In the genomic region with DNA sequence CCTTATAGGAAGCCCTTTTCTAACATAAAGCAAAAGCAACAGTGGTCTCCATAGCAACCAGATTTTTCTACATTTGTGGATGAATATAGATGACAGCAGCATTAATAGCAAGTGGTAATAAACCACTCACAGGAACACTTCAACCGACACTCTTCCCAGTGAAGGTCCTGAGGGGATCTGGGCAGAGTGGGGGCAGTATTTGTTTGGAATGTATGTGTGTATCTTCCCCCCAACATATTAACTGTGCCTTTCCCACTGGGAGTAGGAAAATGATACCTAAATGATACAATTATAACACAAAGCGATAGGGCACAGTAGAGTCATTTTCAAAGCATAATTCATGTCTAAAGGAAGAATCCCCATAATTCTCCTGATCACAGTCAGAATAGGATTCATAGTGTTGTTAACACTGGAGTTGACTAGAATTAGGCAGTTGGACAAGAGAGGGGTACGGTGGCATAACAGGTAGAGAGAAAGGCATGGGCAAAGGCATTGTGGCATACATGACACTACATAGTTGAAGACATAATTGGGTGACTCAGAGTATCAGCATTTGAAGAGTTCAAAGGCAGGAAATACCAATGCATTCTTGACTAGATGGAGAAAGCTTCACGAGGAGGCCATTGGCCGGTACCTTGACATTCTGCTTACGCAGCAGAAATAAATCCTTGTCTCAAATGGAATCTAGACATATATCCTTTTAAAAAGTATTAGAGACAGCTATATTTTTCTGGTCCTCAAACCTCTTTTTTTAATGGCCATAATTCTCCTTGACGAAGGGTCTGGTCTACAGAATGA, we compare ENCODE assay signal across 1 cellular context.
TF ChIP-seq lines count a peak whose summit lies in the region.

No MANE protein-coding gene starts in this region.

TF ChIP-seq in GM23338, 12 proteins besides CTCF, POLR2A, EP300 and RAD21 (continued from another document):
- TF ChIP-seq, protein P1, sequence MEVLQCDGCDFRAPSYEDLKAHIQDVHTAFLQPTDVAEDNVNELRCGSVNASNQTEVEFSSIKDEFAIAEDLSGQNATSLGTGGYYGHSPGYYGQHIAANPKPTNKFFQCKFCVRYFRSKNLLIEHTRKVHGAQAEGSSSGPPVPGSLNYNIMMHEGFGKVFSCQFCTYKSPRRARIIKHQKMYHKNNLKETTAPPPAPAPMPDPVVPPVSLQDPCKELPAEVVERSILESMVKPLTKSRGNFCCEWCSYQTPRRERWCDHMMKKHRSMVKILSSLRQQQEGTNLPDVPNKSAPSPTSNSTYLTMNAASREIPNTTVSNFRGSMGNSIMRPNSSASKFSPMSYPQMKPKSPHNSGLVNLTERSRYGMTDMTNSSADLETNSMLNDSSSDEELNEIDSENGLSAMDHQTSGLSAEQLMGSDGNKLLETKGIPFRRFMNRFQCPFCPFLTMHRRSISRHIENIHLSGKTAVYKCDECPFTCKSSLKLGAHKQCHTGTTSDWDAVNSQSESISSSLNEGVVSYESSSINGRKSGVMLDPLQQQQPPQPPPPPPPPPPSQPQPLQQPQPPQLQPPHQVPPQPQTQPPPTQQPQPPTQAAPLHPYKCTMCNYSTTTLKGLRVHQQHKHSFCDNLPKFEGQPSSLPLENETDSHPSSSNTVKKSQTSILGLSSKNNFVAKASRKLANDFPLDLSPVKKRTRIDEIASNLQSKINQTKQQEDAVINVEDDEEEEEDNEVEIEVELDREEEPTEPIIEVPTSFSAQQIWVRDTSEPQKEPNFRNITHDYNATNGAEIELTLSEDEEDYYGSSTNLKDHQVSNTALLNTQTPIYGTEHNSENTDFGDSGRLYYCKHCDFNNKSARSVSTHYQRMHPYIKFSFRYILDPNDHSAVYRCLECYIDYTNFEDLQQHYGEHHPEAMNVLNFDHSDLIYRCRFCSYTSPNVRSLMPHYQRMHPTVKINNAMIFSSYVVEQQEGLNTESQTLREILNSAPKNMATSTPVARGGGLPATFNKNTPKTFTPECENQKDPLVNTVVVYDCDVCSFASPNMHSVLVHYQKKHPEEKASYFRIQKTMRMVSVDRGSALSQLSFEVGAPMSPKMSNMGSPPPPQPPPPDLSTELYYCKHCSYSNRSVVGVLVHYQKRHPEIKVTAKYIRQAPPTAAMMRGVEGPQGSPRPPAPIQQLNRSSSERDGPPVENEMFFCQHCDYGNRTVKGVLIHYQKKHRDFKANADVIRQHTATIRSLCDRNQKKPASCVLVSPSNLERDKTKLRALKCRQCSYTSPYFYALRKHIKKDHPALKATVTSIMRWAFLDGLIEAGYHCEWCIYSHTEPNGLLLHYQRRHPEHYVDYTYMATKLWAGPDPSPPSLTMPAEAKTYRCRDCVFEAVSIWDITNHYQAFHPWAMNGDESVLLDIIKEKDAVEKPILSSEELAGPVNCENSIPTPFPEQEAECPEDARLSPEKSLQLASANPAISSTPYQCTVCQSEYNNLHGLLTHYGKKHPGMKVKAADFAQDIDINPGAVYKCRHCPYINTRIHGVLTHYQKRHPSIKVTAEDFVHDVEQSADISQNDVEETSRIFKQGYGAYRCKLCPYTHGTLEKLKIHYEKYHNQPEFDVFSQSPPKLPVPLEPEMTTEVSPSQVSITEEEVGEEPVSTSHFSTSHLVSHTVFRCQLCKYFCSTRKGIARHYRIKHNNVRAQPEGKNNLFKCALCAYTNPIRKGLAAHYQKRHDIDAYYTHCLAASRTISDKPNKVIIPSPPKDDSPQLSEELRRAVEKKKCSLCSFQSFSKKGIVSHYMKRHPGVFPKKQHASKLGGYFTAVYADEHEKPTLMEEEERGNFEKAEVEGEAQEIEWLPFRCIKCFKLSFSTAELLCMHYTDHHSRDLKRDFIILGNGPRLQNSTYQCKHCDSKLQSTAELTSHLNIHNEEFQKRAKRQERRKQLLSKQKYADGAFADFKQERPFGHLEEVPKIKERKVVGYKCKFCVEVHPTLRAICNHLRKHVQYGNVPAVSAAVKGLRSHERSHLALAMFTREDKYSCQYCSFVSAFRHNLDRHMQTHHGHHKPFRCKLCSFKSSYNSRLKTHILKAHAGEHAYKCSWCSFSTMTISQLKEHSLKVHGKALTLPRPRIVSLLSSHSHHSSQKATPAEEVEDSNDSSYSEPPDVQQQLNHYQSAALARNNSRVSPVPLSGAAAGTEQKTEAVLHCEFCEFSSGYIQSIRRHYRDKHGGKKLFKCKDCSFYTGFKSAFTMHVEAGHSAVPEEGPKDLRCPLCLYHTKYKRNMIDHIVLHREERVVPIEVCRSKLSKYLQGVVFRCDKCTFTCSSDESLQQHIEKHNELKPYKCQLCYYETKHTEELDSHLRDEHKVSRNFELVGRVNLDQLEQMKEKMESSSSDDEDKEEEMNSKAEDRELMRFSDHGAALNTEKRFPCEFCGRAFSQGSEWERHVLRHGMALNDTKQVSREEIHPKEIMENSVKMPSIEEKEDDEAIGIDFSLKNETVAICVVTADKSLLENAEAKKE (CRISPR knock-in tag; IDR thresholded peaks at IDR 0.05) = no peak
